Comparison of ENCODE assay signal across 9 cellular contexts in genomic region chr17:73551756-73552155, GRCh38.
DNase-seq lines count a peak whose midpoint lies in the region; ATAC-seq, FAIRE-seq and TF ChIP-seq lines count a peak whose summit lies in the region.
"Had no signal": no experiment of that assay in that cellular context is flagged by ENCODE, and none has a peak within 500 bp of the region (broad histone marks: within the 10 kb centered on the region; RNA-seq: fewer than 3 reads in every experiment).

No MANE protein-coding gene starts in this region.

- no peak overlapping the region for H2BK15ac ChIP-seq in H9 (ENCODE audit: low read depth, low read length)

- TF ChIP-seq POLR2A in GM12892 (IDR thresholded peaks at IDR 0.05; ENCODE audit: low read depth, low read length) (no peak), upper lobe of left lung (IDR thresholded peaks at IDR 0.05) (no peak)

- no peak overlapping the region for H3K23ac ChIP-seq in H9 (ENCODE audit: insufficient read length, low read depth, low read length)

- H4K91ac ChIP-seq in H9 (ENCODE audit: insufficient read length, low read depth, low read length), result no peak overlapping the region

- H3K4me1 Mint-ChIP-seq in CD8-positive, alpha-beta T cell (ENCODE audit: low read depth), result peaks cover 56% of the 10 kb centered on the region
- peaks cover 36 to 59% of the 10 kb centered on the region in 2 experiments for H3K4me1 Mint-ChIP-seq in H9
- H3K4me1 Mint-ChIP-seq in activated T-helper 17 cell treated with anti-CD3 and anti-CD28 coated beads, Interleukin-2, amount 50 U/mL, for 72 hours, result peaks cover 5% of the 10 kb centered on the region
- peaks cover 6 to 7% of the 10 kb centered on the region in 2 donors for H3K4me1 Mint-ChIP-seq in natural killer cell

- H3K23me2 ChIP-seq in H9 (ENCODE audit: insufficient read length, low read depth, low read length, poor library complexity, severe bottlenecking), result no peaks in the 10 kb centered on the region

- no peak overlapping the region for H3K9ac ChIP-seq in H9 (ENCODE audit: extremely low read depth, insufficient read length, low read length)

- H2AK5ac ChIP-seq in H9 (ENCODE audit: insufficient read length, low read length), result no peak overlapping the region

- no peaks in the 10 kb centered on the region for H3K79me2 ChIP-seq in H9 (ENCODE audit: insufficient read depth, low read length)

- no peaks in the 10 kb centered on the region for H3K27me3 ChIP-seq in CD8-positive, alpha-beta T cell (ENCODE audit: insufficient read depth, low read length)
- H3K27me3 ChIP-seq in H9 (ENCODE audit: insufficient read depth, low read length) (no peaks in the 10 kb centered on the region), upper lobe of left lung (no peaks in the 10 kb centered on the region)

- ATAC-seq in CD8-positive, alpha-beta T cell, result no peak
- no peak for ATAC-seq in activated T-helper 17 cell treated with anti-CD3 and anti-CD28 coated beads, Interleukin-2, amount 50 U/mL, for 72 hours (replicated peaks)
- ATAC-seq in natural killer cell (peak in 1 of 3 donors; percentile 43), upper lobe of left lung (ENCODE audit: low FRiP score in 2 of 2) (no peak)

- no peak overlapping the region for H4K5ac ChIP-seq in H9 (ENCODE audit: insufficient read length, low read depth, low read length)

- peaks cover 10% of the 10 kb centered on the region for H3K4me1 ChIP-seq in CD8-positive, alpha-beta T cell (ENCODE audit: insufficient read depth, low read length)
- peaks cover 3% of the 10 kb centered on the region; the same call in 1 of the 2 replicates for H3K4me1 ChIP-seq in H9 (ENCODE audit: insufficient read depth, low read length)
- H3K4me1 ChIP-seq in upper lobe of left lung, result peaks cover 0 to 38% (median 10%) of the 10 kb centered on the region in 4 donors

- no peak overlapping the region for H4K8ac ChIP-seq in H9 (replicated peaks; ENCODE audit: insufficient read length, low read depth, low read length)

- CTCF ChIA-PET in CD8-positive, alpha-beta T cell (lab: Charles Lee), result no interaction called here

- H2BK12ac ChIP-seq in H9 (ENCODE audit: insufficient read length, low read depth, low read length), result no peak overlapping the region

- no peak overlapping the region for H3K18ac ChIP-seq in H9 (ENCODE audit: insufficient read length, low read depth, low read length)

- DNase-seq in CD8-positive, alpha-beta T cell, result peak in 1 of 7 experiments; percentile 17
- peak; percentile 75 for DNase-seq in H9
- DNase-seq in natural killer cell, result no peak
- no peak for DNase-seq in GM12892 (ENCODE audit: insufficient read length)
- DNase-seq in upper lobe of left lung, result no peak
- no peak for DNase-seq in effector CD4-positive, alpha-beta T cell
- DNase-seq: head of caudate nucleus, NCI-H774 had no signal

- no CpG with 5 or more reads among the region's 5 CpGs for WGBS in H9 (ENCODE audit: extremely low coverage, insufficient read length, low lambda C conversion rate)
- 53 to 56% methylated on average over 5 of the region's 5 CpGs for WGBS in upper lobe of left lung, 2 donors

- no peak overlapping the region for H3T11ph ChIP-seq in H9 (ENCODE audit: low read length)

- no peak overlapping the region for H3K27ac Mint-ChIP-seq in CD8-positive, alpha-beta T cell
- H3K27ac Mint-ChIP-seq in H9 (peak overlapping the region in 2 of 3 experiments; percentile 31 to 96; a peak in 2 of 7 replicates), natural killer cell (peak overlapping the region in 1 of 2 donors; percentile 47)
- H3K27ac Mint-ChIP-seq in activated T-helper 17 cell treated with anti-CD3 and anti-CD28 coated beads, Interleukin-2, amount 50 U/mL, for 72 hours, result peak overlapping the region; percentile 14

- POLR2A ChIA-PET in CD8-positive, alpha-beta T cell (lab: Charles Lee), result no interaction called here

- no peak overlapping the region for H3K56ac ChIP-seq in H9 (ENCODE audit: insufficient read length, low read depth, low read length)

- H3K36me3 ChIP-seq in CD8-positive, alpha-beta T cell (ENCODE audit: insufficient read depth, low read length), result no peaks in the 10 kb centered on the region
- H3K36me3 ChIP-seq in upper lobe of left lung, result no peaks in the 10 kb centered on the region

- H3K36me3 Mint-ChIP-seq in CD8-positive, alpha-beta T cell, result no peaks in the 10 kb centered on the region
- H3K36me3 Mint-ChIP-seq in H9 (ENCODE audit: insufficient read depth in 1 of 3, low read depth in 3 of 3) (peaks cover 0 to 11% (median 2%) of the 10 kb centered on the region in 3 experiments; a peak in 4 of 7 replicates), natural killer cell (no peaks in the 10 kb centered on the region)
- no peaks in the 10 kb centered on the region for H3K36me3 Mint-ChIP-seq in activated T-helper 17 cell treated with anti-CD3 and anti-CD28 coated beads, Interleukin-2, amount 50 U/mL, for 72 hours (ENCODE audit: low read depth)

- H3K4ac ChIP-seq in H9 (ENCODE audit: low read depth, low read length), result no peak overlapping the region

- no peak overlapping the region for H2BK20ac ChIP-seq in H9 (ENCODE audit: low read depth, low read length, poor library complexity, severe bottlenecking)

- H2BK120ac ChIP-seq in H9 (ENCODE audit: low read depth, low read length, poor library complexity, severe bottlenecking), result no peak overlapping the region

- H3K14ac ChIP-seq in H9 (ENCODE audit: insufficient read depth, low read length), result no peak overlapping the region

- no peak overlapping the region for H2AFZ ChIP-seq in H9 (ENCODE audit: low read length)

- no peaks in the 10 kb centered on the region for H4K20me1 ChIP-seq in H9 (ENCODE audit: control insufficient read depth, insufficient read depth, insufficient read length)

- H3K27ac ChIP-seq in CD8-positive, alpha-beta T cell (ENCODE audit: low read depth, low read length), result no peak overlapping the region
- H3K27ac ChIP-seq in H9 (ENCODE audit: insufficient read length, low read depth, low read length) (no peak overlapping the region), upper lobe of left lung (no peak overlapping the region)

- no peak overlapping the region for H3K4me2 ChIP-seq in H9 (ENCODE audit: insufficient read depth, insufficient read length, low read length)

- H3K27me3 Mint-ChIP-seq in CD8-positive, alpha-beta T cell (ENCODE audit: low read depth), result no peaks in the 10 kb centered on the region
- H3K27me3 Mint-ChIP-seq in H9 (ENCODE audit: low read depth) (no peaks in the 10 kb centered on the region; the same call in 1 of the 2 replicates), natural killer cell (ENCODE audit: low read depth in 2 of 2) (peaks cover 19 to 38% of the 10 kb centered on the region in 2 donors)
- H3K27me3 Mint-ChIP-seq in activated T-helper 17 cell treated with anti-CD3 and anti-CD28 coated beads, Interleukin-2, amount 50 U/mL, for 72 hours, result no peaks in the 10 kb centered on the region

- intact Hi-C loops in CD8-positive, alpha-beta T cell (cut with DNase I, micrococcal nuclease), result no loop called here
- intact Hi-C loops in natural killer cell (cut with micrococcal nuclease), result no loop called here

- TF ChIP-seq EP300 in upper lobe of left lung (IDR thresholded peaks at IDR 0.05), result no peak

- H3K9me3 ChIP-seq in CD8-positive, alpha-beta T cell (ENCODE audit: low read length), result no peaks in the 10 kb centered on the region
- H3K9me3 ChIP-seq in H9 (ENCODE audit: control insufficient read depth, low read depth, low read length), result no peaks in the 10 kb centered on the region
- H3K9me3 ChIP-seq in upper lobe of left lung, result no peaks in the 10 kb centered on the region

- no peak for FAIRE-seq in GM12892 (lab: Jason Lieb, UNC)

- no peaks in the 10 kb centered on the region for H3K79me1 ChIP-seq in H9 (ENCODE audit: insufficient read depth, low read depth, low read length, poor library complexity, severe bottlenecking)

- peaks cover 5% of the 10 kb centered on the region for H3K9me3 Mint-ChIP-seq in CD8-positive, alpha-beta T cell
- H3K9me3 Mint-ChIP-seq in H9 (peaks cover 0 to 6% of the 10 kb centered on the region in 2 experiments; a peak in 1 of 5 replicates), natural killer cell (no peaks in the 10 kb centered on the region)
- H3K9me3 Mint-ChIP-seq in activated T-helper 17 cell treated with anti-CD3 and anti-CD28 coated beads, Interleukin-2, amount 50 U/mL, for 72 hours, result no peaks in the 10 kb centered on the region

- TF ChIP-seq CTCF in CD8-positive, alpha-beta T cell (IDR thresholded peaks at IDR 0.05), result no peak
- no peak for TF ChIP-seq CTCF in H9 (conservative IDR thresholded peaks at IDR 0.05)
- no peak for TF ChIP-seq CTCF in natural killer cell (IDR thresholded peaks at IDR 0.05)
- TF ChIP-seq CTCF in upper lobe of left lung (IDR thresholded peaks at IDR 0.05), result no peak

- no peak overlapping the region for H2BK5ac ChIP-seq in H9 (ENCODE audit: insufficient read length, low read length)

- no peak overlapping the region for H3K4me3 ChIP-seq in CD8-positive, alpha-beta T cell (ENCODE audit: low read depth, low read length)
- peak overlapping the region in 2 of 4 donors; percentile 14 to 29 for H3K4me3 ChIP-seq in upper lobe of left lung

- H3K4me3 Mint-ChIP-seq in CD8-positive, alpha-beta T cell, result peak overlapping the region; percentile 80
- H3K4me3 Mint-ChIP-seq in H9, result no peak overlapping the region
- H3K4me3 Mint-ChIP-seq in activated T-helper 17 cell treated with anti-CD3 and anti-CD28 coated beads, Interleukin-2, amount 50 U/mL, for 72 hours, result peak overlapping the region; percentile 46
- H3K4me3 Mint-ChIP-seq in natural killer cell, result peak overlapping the region; percentile 85

Comparison
In these comparisons a context has a peak if more than half of its experiments do, and no peak if none do; other contexts are left out.
1. H3K4me3 Mint-ChIP-seq: peak in CD8-positive, alpha-beta T cell (single experiment), activated T-helper 17 cell treated with anti-CD3 and anti-CD28 coated beads, Interleukin-2, amount 50 U/mL, for 72 hours (single experiment) and natural killer cell (single experiment); none in H9 (0 of 2).